Comparison of ENCODE assay signal across 7 cellular contexts in the genomic region with DNA sequence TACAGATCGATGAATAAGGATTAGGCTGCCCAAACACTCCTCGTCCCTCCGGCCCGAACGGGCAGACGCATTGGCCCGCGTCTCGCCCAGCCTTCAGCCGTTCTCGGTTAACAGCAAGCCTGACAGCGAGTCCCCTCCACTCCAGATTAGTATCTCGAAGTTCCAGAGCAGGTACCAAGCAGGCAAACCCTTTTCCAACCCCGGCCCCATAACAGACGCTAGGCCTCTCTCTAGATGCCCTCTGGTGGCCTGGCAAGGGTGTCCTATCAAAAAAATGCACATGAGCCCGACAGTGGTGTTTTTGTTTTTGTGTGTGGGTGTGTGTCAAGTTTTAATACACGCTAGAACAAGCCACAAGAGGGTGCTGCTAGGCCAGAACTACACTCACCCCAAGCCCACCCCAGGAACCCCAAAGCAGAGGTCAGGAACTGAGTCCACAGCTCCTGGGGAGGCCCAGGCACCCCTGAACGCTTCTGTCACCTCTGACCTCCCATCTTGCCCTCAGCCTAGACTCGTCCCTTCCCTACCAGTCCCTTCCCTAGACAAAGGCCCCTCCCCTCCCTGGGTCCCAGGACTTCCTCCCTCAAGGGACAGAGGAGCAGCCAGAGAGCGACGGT. TPM values are rescaled to one million over a fixed set of nuclear protein-coding genes. Genes with fewer than 3 reads are reported as not detected.
DNase-seq lines count a peak whose midpoint lies in the region; ATAC-seq and TF ChIP-seq lines count a peak whose summit lies in the region.

No MANE protein-coding gene starts in this region.

- 5 to 9% methylated on average over 6 to 21 of the region's 21 CpGs for WGBS in body of pancreas, 2 donors

- TF ChIP-seq POLR2A in body of pancreas (IDR thresholded peaks at IDR 0.05) = peak in 2 of 3 donors; percentile 9 to 48

- DNase-seq in NCI-H1092 (lab: John Stamatoyannopoulos, UW) (peak; percentile 71), T follicular helper cell (ENCODE audit: low read depth) (peak; percentile 70), body of pancreas (peak; percentile 72 to 85 (median 76))

- H3K4me1 ChIP-seq in body of pancreas (peaks cover 44% of the 10 kb centered on the region), iPS-15b (ENCODE audit: control insufficient read depth, insufficient read depth, low read length) (peaks cover 10% of the 10 kb centered on the region), skeletal muscle tissue (ENCODE audit: control insufficient read depth in 3 of 3, insufficient read depth in 3 of 3, low read length in 3 of 3) (peaks cover 84 to 91% (median 86%) of the 10 kb centered on the region in 3 donors)

- peak overlapping the region; percentile 47 for H3K9ac ChIP-seq in iPS-15b (ENCODE audit: low read depth, low read length)
- H3K9ac ChIP-seq in skeletal muscle tissue (ENCODE audit: low read depth in 1 of 3, low read length in 3 of 3) = peak overlapping the region; percentile 78 to 100 (median 87)

- peaks cover 0 to 10% of the 10 kb centered on the region in 2 donors for H3K36me3 ChIP-seq in body of pancreas (replicated peaks in 1 of 2; ENCODE audit: insufficient read depth in 1 of 2, low read depth in 2 of 2)
- H3K36me3 ChIP-seq in iPS-15b (ENCODE audit: control insufficient read depth, insufficient read depth, low read length) = peaks cover 46% of the 10 kb centered on the region
- H3K36me3 ChIP-seq in skeletal muscle tissue (ENCODE audit: control insufficient read depth in 3 of 3, insufficient read depth in 3 of 3, low read length in 3 of 3) = peaks cover 68 to 77% (median 70%) of the 10 kb centered on the region in 3 donors

- peak; percentile 77 for TF ChIP-seq CTCF in GM12873 (IDR thresholded peaks at IDR 0.05; ENCODE audit: insufficient read depth, low read depth, low read length, missing control alignments)
- TF ChIP-seq CTCF in body of pancreas (IDR thresholded peaks at IDR 0.05) = peak; percentile 42 to 94 (median 76)

- intact Hi-C loops in body of pancreas (cut with DNase I) = loop anchor here (5.0 kb wide), 1 partner anchor 40 kb away; no protein-coding TSS in a partner anchor

- H3K27ac ChIP-seq in body of pancreas (peak overlapping the region; percentile 98 to 100 (median 98)), skeletal muscle tissue (ENCODE audit: low read depth, low read length) (peak overlapping the region; percentile 99)

- H3K4me3 ChIP-seq in body of pancreas = peak overlapping the region; percentile 31 to 45
- peak overlapping the region; percentile 76 for H3K4me3 ChIP-seq in iPS-15b (ENCODE audit: low read depth, low read length)
- peak overlapping the region; percentile 69 to 78 (median 78) for H3K4me3 ChIP-seq in skeletal muscle tissue (ENCODE audit: low read length in 3 of 3)

- ATAC-seq in HG02610 (IDR thresholded peaks at IDR 0.05; ENCODE audit: unreplicated experiment) = peak; percentile 37
- peak; percentile 64 for ATAC-seq in body of pancreas

- H3K9me3 ChIP-seq in body of pancreas (no peaks in the 10 kb centered on the region), iPS-15b (ENCODE audit: control insufficient read depth, insufficient read depth, low read length) (no peaks in the 10 kb centered on the region), skeletal muscle tissue (ENCODE audit: control insufficient read depth in 3 of 3, low read length in 3 of 3) (no peaks in the 10 kb centered on the region)

- H3K27me3 ChIP-seq in body of pancreas (no peaks in the 10 kb centered on the region), iPS-15b (ENCODE audit: control insufficient read depth, insufficient read depth, low read length) (no peaks in the 10 kb centered on the region), skeletal muscle tissue (ENCODE audit: control insufficient read depth in 3 of 3, insufficient read depth in 3 of 3, low read length in 3 of 3) (no peaks in the 10 kb centered on the region)

RNA-seq across cellular contexts. Expression of gene ARFGAP2, which starts 0.7 kb away (rescaled TPM):
- total RNA-seq in body of pancreas = 100 to 1,000 TPM; 143 to 212 TPM
- 105 TPM for total RNA-seq in skeletal muscle tissue

RNA-seq across cellular contexts. Expression of gene PACSIN3, which starts 8.9 kb away (rescaled TPM):
- total RNA-seq in body of pancreas (10 to 100 TPM; 30.7 to 56.0 TPM), skeletal muscle tissue (127 TPM)

RNA-seq across cellular contexts. Expression of gene DDB2, which starts 37.4 kb away (rescaled TPM):
- total RNA-seq in body of pancreas = 10 to 100 TPM; 10.9 to 33.2 TPM
- total RNA-seq in skeletal muscle tissue = 7.8 TPM

Comparison
In these comparisons a context has a peak if more than half of its experiments do, and no peak if none do; other contexts are left out.
1. Peak in every context shown above with its lines: DNase-seq, ATAC-seq, H3K4me3 ChIP-seq and H3K27ac ChIP-seq.